In genomic region chr10:80268938-80269588, GRCh38 we compare ENCODE assay signal across 2 cellular contexts.
A peak's percentile ranks its signal among the peaks of the same experiment; 100 is the strongest.
TF ChIP-seq lines count a peak whose summit lies in the region.

No MANE protein-coding gene starts in this region.

TF ChIP-seq in A549, 52 proteins besides CTCF, POLR2A, EP300 and RAD21 (continued from another document):
- TF ChIP-seq, protein P1, sequence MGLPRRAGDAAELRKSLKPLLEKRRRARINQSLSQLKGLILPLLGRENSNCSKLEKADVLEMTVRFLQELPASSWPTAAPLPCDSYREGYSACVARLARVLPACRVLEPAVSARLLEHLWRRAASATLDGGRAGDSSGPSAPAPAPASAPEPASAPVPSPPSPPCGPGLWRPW (IDR thresholded peaks at IDR 0.05), result no peak
- TF ChIP-seq CHD2 (IDR thresholded peaks at IDR 0.05; ENCODE audit: low read length, partially characterized antibody) (no peak), BCL3 (IDR thresholded peaks at IDR 0.05) (no peak), BHLHE40 (IDR thresholded peaks at IDR 0.05; ENCODE audit: low read depth, low read length) (no peak)

TF ChIP-seq in HEK293T, 16 proteins besides CTCF, POLR2A, EP300 and RAD21 (continued from another document):
- TF ChIP-seq, protein P2, sequence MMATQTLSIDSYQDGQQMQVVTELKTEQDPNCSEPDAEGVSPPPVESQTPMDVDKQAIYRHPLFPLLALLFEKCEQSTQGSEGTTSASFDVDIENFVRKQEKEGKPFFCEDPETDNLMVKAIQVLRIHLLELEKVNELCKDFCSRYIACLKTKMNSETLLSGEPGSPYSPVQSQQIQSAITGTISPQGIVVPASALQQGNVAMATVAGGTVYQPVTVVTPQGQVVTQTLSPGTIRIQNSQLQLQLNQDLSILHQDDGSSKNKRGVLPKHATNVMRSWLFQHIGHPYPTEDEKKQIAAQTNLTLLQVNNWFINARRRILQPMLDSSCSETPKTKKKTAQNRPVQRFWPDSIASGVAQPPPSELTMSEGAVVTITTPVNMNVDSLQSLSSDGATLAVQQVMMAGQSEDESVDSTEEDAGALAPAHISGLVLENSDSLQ (IDR thresholded peaks at IDR 0.05), result peak; percentile 26
- TF ChIP-seq CTBP1 (IDR thresholded peaks at IDR 0.05; ENCODE audit: borderline replicate concordance) (no peak), TARDBP (IDR thresholded peaks at IDR 0.05) (no peak), ARNT (IDR thresholded peaks at IDR 0.05) (no peak), NFRKB (IDR thresholded peaks at IDR 0.05) (no peak), FOXM1 (IDR thresholded peaks at IDR 0.05; ENCODE audit: borderline replicate concordance) (no peak), LEF1 (IDR thresholded peaks at IDR 0.05; ENCODE audit: borderline replicate concordance) (no peak)
